ENCODE assay signal across 14 cellular contexts in genomic region chr17:68580236-68580903, GRCh38. TPM values are rescaled to one million over a fixed set of nuclear protein-coding genes. Genes with fewer than 3 reads are reported as not detected.
DNase-seq lines count a peak whose midpoint lies in the region; ATAC-seq and TF ChIP-seq lines count a peak whose summit lies in the region.
"Had no signal": no experiment of that assay in that cellular context is flagged by ENCODE, and none has a peak within 500 bp of the region (broad histone marks: within the 10 kb centered on the region; RNA-seq: fewer than 3 reads in every experiment).

No MANE protein-coding gene starts in this region.

- no peaks in the 10 kb centered on the region for H3K27me3 ChIP-seq in mammary epithelial cell (ENCODE audit: insufficient read depth, low read length)

- no peak overlapping the region for H3K4me3 Mint-ChIP-seq in MCF 10A (ENCODE audit: unreplicated experiment)
- H3K4me3 Mint-ChIP-seq: activated T-cell treated with anti-CD3 and anti-CD28 coated beads, Interleukin-2, amount 50 U/mL, for 72 hours had no signal

- no peak for TF ChIP-seq CTCF in MCF 10A (IDR thresholded peaks at IDR 0.05; ENCODE audit: unreplicated experiment)
- no peak for TF ChIP-seq CTCF in mammary epithelial cell (conservative IDR thresholded peaks at IDR 0.05 in 1 of 2, IDR thresholded peaks at IDR 0.05 in 1 of 2; ENCODE audit: extremely low read depth in 1 of 2, insufficient read depth in 1 of 2, low read depth in 1 of 2, low read length in 2 of 2)
- no peak for TF ChIP-seq CTCF in coronary artery (IDR thresholded peaks at IDR 0.05)
- TF ChIP-seq CTCF in mucosa of descending colon (IDR thresholded peaks at IDR 0.05): no peak

- 43% methylated on average over 6 of the region's 6 CpGs for whole genome bisulfite sequencing in mammary epithelial cell (ENCODE audit: low coverage, missing lambda C conversion rate)

- in situ Hi-C loops in mammary epithelial cell (cut with MboI; ENCODE audit: low sequenced_read_pairs in 2 of 2): no loop called here

- intact Hi-C loops in MCF 10A (cut with micrococcal nuclease) (no loop called here), mammary epithelial cell (cut with micrococcal nuclease) (no loop called here), mucosa of descending colon (cut with DNase I, micrococcal nuclease) (no loop called here)

- H4K20me1 ChIP-seq in mammary epithelial cell (ENCODE audit: insufficient read depth, low read length): no peaks in the 10 kb centered on the region

- peak; percentile 64 for DNase-seq in MCF 10A (ENCODE audit: unreplicated experiment)
- no peak for DNase-seq in mammary epithelial cell
- DNase-seq in coronary artery (ENCODE audit: low spot score): peak; percentile 76
- no peak for DNase-seq in mucosa of descending colon
- DNase-seq in dedifferentiated amniotic fluid mesenchymal stem cell (ENCODE audit: extremely low spot score): no peak
- no peak for DNase-seq in DMS 273 (lab: John Stamatoyannopoulos, UW; ENCODE audit: unreplicated experiment)
- no peak for DNase-seq in OCI-M2 (lab: John Stamatoyannopoulos, UW; ENCODE audit: unreplicated experiment)
- no peak for DNase-seq in NCI-H774 (lab: John Stamatoyannopoulos, UW)
- DNase-seq: activated T-cell treated with anti-CD3 and anti-CD28 coated beads, Interleukin-2, amount 50 U/mL, for 72 hours; NK-92 treated with Interleukin-12 subunit alpha and Interleukin-12 subunit beta, amount 100 ng/mL, for 24 hours; stimulated activated CD4-positive, alpha-beta T cell treated with anti-CD3 and anti-CD28 coated beads, Interleukin-12 subunit alpha, Interleukin-12 subunit beta, amount 100 ng/mL, for 4 hours had no signal

- H3K27ac Mint-ChIP-seq in MCF 10A (ENCODE audit: low read depth, unreplicated experiment): no peak overlapping the region
- H3K27ac Mint-ChIP-seq: activated T-cell treated with anti-CD3 and anti-CD28 coated beads, Interleukin-2, amount 50 U/mL, for 72 hours had no signal

- H3K9me3 ChIP-seq in mammary epithelial cell (replicated peaks; ENCODE audit: insufficient read depth, low read length) (no peaks in the 10 kb centered on the region), mucosa of descending colon (no peaks in the 10 kb centered on the region)

- no peak overlapping the region for H3K9ac ChIP-seq in mammary epithelial cell (ENCODE audit: insufficient read depth, low read length)

- no peaks in the 10 kb centered on the region for H3K36me3 ChIP-seq in mammary epithelial cell (ENCODE audit: insufficient read depth, low read length)
- no peaks in the 10 kb centered on the region for H3K36me3 ChIP-seq in mucosa of descending colon (ENCODE audit: low read depth)

- H3K27me3 Mint-ChIP-seq in MCF 10A (ENCODE audit: insufficient read depth, unreplicated experiment): no peaks in the 10 kb centered on the region

- no peaks in the 10 kb centered on the region for H3K36me3 Mint-ChIP-seq in MCF 10A (ENCODE audit: insufficient read depth, unreplicated experiment)

- POLR2A ChIA-PET in MCF 10A (lab: Yijun Ruan, JAX): no interaction called here

- no peaks in the 10 kb centered on the region for H3K4me1 Mint-ChIP-seq in MCF 10A (ENCODE audit: insufficient read depth, unreplicated experiment)

- H3K4me2 ChIP-seq in mammary epithelial cell (ENCODE audit: insufficient read depth, low read depth, low read length): no peak overlapping the region

- no peaks in the 10 kb centered on the region for H3K79me2 ChIP-seq in mammary epithelial cell (ENCODE audit: insufficient read depth, low read length)

- H2AFZ ChIP-seq in mammary epithelial cell (ENCODE audit: low read depth, low read length): no peak overlapping the region

- no peak overlapping the region for H3K4me3 ChIP-seq in mammary epithelial cell (replicated peaks in 1 of 3; ENCODE audit: insufficient read depth in 1 of 3, low read depth in 2 of 3, low read length in 3 of 3)
- peak overlapping the region; percentile 20 for H3K4me3 ChIP-seq in coronary artery
- no peak overlapping the region for H3K4me3 ChIP-seq in mucosa of descending colon

- peaks cover under 1% of the 10 kb centered on the region for H3K4me1 ChIP-seq in mammary epithelial cell (ENCODE audit: insufficient read depth, low read length)
- no peaks in the 10 kb centered on the region for H3K4me1 ChIP-seq in mucosa of descending colon (ENCODE audit: low read depth)

- peak; percentile 52 for ATAC-seq in mucosa of descending colon
- ATAC-seq: activated T-cell treated with anti-CD3 and anti-CD28 coated beads, Interleukin-2, amount 50 U/mL, for 72 hours had no signal

- H3K9me3 Mint-ChIP-seq in MCF 10A (ENCODE audit: unreplicated experiment): no peaks in the 10 kb centered on the region
- H3K9me3 Mint-ChIP-seq: activated T-cell treated with anti-CD3 and anti-CD28 coated beads, Interleukin-2, amount 50 U/mL, for 72 hours had no signal

- dilution Hi-C loops in mammary epithelial cell (cut with HindIII; ENCODE audit: low sequenced_read_pairs): no loop called here

- BruUV-seq in MCF 10A (replicated peaks; lab: Mats Ljungman, UMichigan): no TSS peak
- no TSS peak for BruUV-seq in mammary epithelial cell (replicated peaks; lab: Mats Ljungman, UMichigan)

- CTCF ChIA-PET in MCF 10A (lab: Yijun Ruan, JAX): interaction anchor here (0.9 kb wide), 1 partner anchor 8 kb away, joined by 3 read pairs; no protein-coding TSS in a partner anchor
- CTCF ChIA-PET in mammary epithelial cell (lab: Charles Lee; ENCODE audit: low non-redundant PET): no interaction called here

- H3K27ac ChIP-seq in mammary epithelial cell (ENCODE audit: insufficient read depth, low read depth, low read length) (no peak overlapping the region), coronary artery (peak overlapping the region in 1 of 2 donors; percentile 73)

RNA-seq across cellular contexts. Expression of gene FAM20A, which starts 20.8 kb away (rescaled TPM):
- total RNA-seq in MCF 10A (2022): not detected in 2 replicates
- under 1 TPM in 1 of 2 donors, not detected in 1; 0.17 TPM for total RNA-seq in mammary epithelial cell
- not detected for polyA plus RNA-seq in mammary epithelial cell
- not detected for polyA minus RNA-seq in mammary epithelial cell
- 1 to 10 TPM; 1.9 to 6.1 (median 5.8) TPM for total RNA-seq in mucosa of descending colon
- total RNA-seq: A172; activated T-cell treated with anti-CD3 and anti-CD28 coated beads, Interleukin-2, amount 50 U/mL, for 72 hours; dermis microvascular lymphatic vessel endothelial cell; LHCN-M2 had no signal

Comparison
In these comparisons a context has a peak if more than half of its experiments do, and no peak if none do; other contexts are left out.
1. DNase-seq: peak in MCF 10A (single experiment) and coronary artery (single experiment); none in mammary epithelial cell (single experiment), mucosa of descending colon (0 of 3), dedifferentiated amniotic fluid mesenchymal stem cell (single experiment), DMS 273 (single experiment), OCI-M2 (single experiment) and NCI-H774 (single experiment).